Comparison of ENCODE assay signal across 11 cellular contexts in genomic region chr4:89949782-89950387, GRCh38. TPM values are rescaled to one million over a fixed set of nuclear protein-coding genes. Genes with fewer than 3 reads are reported as not detected.
A peak's percentile ranks its signal among the peaks of the same experiment; 100 is the strongest.
DNase-seq lines count a peak whose midpoint lies in the region; ATAC-seq, FAIRE-seq and TF ChIP-seq lines count a peak whose summit lies in the region.
"Had no signal": no experiment of that assay in that cellular context is flagged by ENCODE, and none has a peak within 500 bp of the region (broad histone marks: within the 10 kb centered on the region; RNA-seq: fewer than 3 reads in every experiment).

No MANE protein-coding gene starts in this region.

- no peak for ATAC-seq in HG02610 (IDR thresholded peaks at IDR 0.05; ENCODE audit: unreplicated experiment)
- ATAC-seq: K562, natural killer cell had no signal

- intact Hi-C loops in kidney (cut with DNase I), result no loop called here

- no peak overlapping the region for H3K9ac ChIP-seq in kidney (ENCODE audit: low read length in 2 of 2)

- H3K27ac ChIP-seq in kidney (ENCODE audit: low read depth in 2 of 2, low read length in 2 of 2), result no peak overlapping the region

- H3K4me3 ChIP-seq in kidney (ENCODE audit: low read length in 2 of 2), result no peak overlapping the region
- H3K4me3 ChIP-seq: K562 had no signal

- no peaks in the 10 kb centered on the region for H3K9me3 ChIP-seq in kidney (ENCODE audit: control insufficient read depth in 1 of 2, low read length in 2 of 2)

- H3K4me1 ChIP-seq in kidney (ENCODE audit: control insufficient read depth in 1 of 2, insufficient read depth in 1 of 2, low read depth in 1 of 2, low read length in 2 of 2), result no peaks in the 10 kb centered on the region

- FAIRE-seq in GM19239 (lab: Jason Lieb, UNC), result peak; percentile 53
- peak; percentile 92 for FAIRE-seq in kidney (lab: Jason Lieb, UNC)
- FAIRE-seq: K562 had no signal

- H3K36me3 ChIP-seq in kidney (ENCODE audit: control insufficient read depth in 1 of 2, insufficient read depth in 2 of 2, low read length in 2 of 2), result no peaks in the 10 kb centered on the region

- peak; percentile 35 for DNase-seq in COR-L47 (lab: John Stamatoyannopoulos, UW)
- DNase-seq in GM19239 (ENCODE audit: insufficient read length, low spot score), result no peak
- DNase-seq in NCI-H69 (lab: John Stamatoyannopoulos, UW), result peak; percentile 69
- DNase-seq in kidney, result no peak
- no peak for DNase-seq in HK-2 (ENCODE audit: unreplicated experiment)
- no peak for DNase-seq in GM19238 (ENCODE audit: insufficient read length, low spot score)
- DNase-seq in epidermal melanocyte (ENCODE audit: insufficient read length, low spot score), result no peak
- DNase-seq: cerebellar nuclear complex, natural killer cell had no signal

- peak; percentile 28 for TF ChIP-seq CTCF in kidney (IDR thresholded peaks at IDR 0.05; ENCODE audit: borderline replicate concordance, extremely low read depth, insufficient read depth)

RNA-seq across cellular contexts. Expression of gene MMRN1, which starts 55.2 kb away (rescaled TPM):
- total RNA-seq in kidney, result 28.9 TPM
- 0.62 TPM for polyA plus RNA-seq in kidney (ENCODE audit: insufficient read depth, low read depth, low replicate concordance)

Comparison
In these comparisons a context has a peak if more than half of its experiments do, and no peak if none do; other contexts are left out.
1. DNase-seq: peak in COR-L47 (single experiment) and NCI-H69 (single experiment); none in GM19239 (single experiment), kidney (single experiment), HK-2 (single experiment), GM19238 (single experiment) and epidermal melanocyte (single experiment).